Comparison of ENCODE assay signal across 8 cellular contexts in genomic region chr19:58400638-58400915, GRCh38. TPM values are rescaled to one million over a fixed set of nuclear protein-coding genes. Genes with fewer than 3 reads are reported as not detected.
A peak's percentile ranks its signal among the peaks of the same experiment; 100 is the strongest.
DNase-seq lines count a peak whose midpoint lies in the region; ATAC-seq and TF ChIP-seq lines count a peak whose summit lies in the region.

No MANE protein-coding gene starts in this region.

- intact Hi-C loops in body of pancreas (cut with DNase I): no loop called here

- no peak overlapping the region for H3K27ac Mint-ChIP-seq in activated naive CD4-positive, alpha-beta T cell treated with anti-CD3 and anti-CD28 coated beads, Interleukin-2, amount 10 ng/mL, durations not matched to agents 7 days and 5 days
- H3K27ac Mint-ChIP-seq in type B pancreatic cell: no peak overlapping the region

- peaks cover 40% of the 10 kb centered on the region for H3K27me3 Mint-ChIP-seq in activated naive CD4-positive, alpha-beta T cell treated with anti-CD3 and anti-CD28 coated beads, Interleukin-2, amount 10 ng/mL, durations not matched to agents 7 days and 5 days
- H3K27me3 Mint-ChIP-seq in type B pancreatic cell: peaks cover 18% of the 10 kb centered on the region

- no peaks in the 10 kb centered on the region for H3K27me3 ChIP-seq in body of pancreas
- H3K27me3 ChIP-seq in lung (ENCODE audit: control insufficient read depth, insufficient read depth): no peaks in the 10 kb centered on the region

- H3K36me3 ChIP-seq in body of pancreas (replicated peaks in 1 of 2; ENCODE audit: insufficient read depth in 1 of 2, low read depth in 2 of 2) (no peaks in the 10 kb centered on the region), lung (ENCODE audit: control insufficient read depth in 2 of 2, insufficient read depth in 2 of 2, low read length in 2 of 2) (no peaks in the 10 kb centered on the region)

- peaks cover 29% of the 10 kb centered on the region for H3K4me1 Mint-ChIP-seq in activated naive CD4-positive, alpha-beta T cell treated with anti-CD3 and anti-CD28 coated beads, Interleukin-2, amount 10 ng/mL, durations not matched to agents 7 days and 5 days
- peaks cover 11% of the 10 kb centered on the region for H3K4me1 Mint-ChIP-seq in type B pancreatic cell (ENCODE audit: unreplicated experiment)

- H3K36me3 Mint-ChIP-seq in activated naive CD4-positive, alpha-beta T cell treated with anti-CD3 and anti-CD28 coated beads, Interleukin-2, amount 10 ng/mL, durations not matched to agents 7 days and 5 days: peaks cover 5% of the 10 kb centered on the region
- peaks cover 3% of the 10 kb centered on the region for H3K36me3 Mint-ChIP-seq in type B pancreatic cell

- ATAC-seq in body of pancreas (no peak), lung (ENCODE audit: insufficient read depth, low FRiP score) (no peak), GM18502 (IDR thresholded peaks at IDR 0.05; ENCODE audit: poor library complexity, unreplicated experiment) (no peak)

- TF ChIP-seq POLR2A in body of pancreas (IDR thresholded peaks at IDR 0.05): no peak

- 26 to 50% methylated on average over 8 to 12 of the region's 12 CpGs for WGBS in body of pancreas, 2 donors
- WGBS in lung, 2 donors: 40 to 52% methylated on average over 12 of the region's 12 CpGs

- H3K4me3 ChIP-seq in body of pancreas: peak overlapping the region; percentile 2 to 13
- H3K4me3 ChIP-seq in lung: peak overlapping the region; percentile 51

- H3K4me1 ChIP-seq in body of pancreas (peaks cover 22% of the 10 kb centered on the region), lung (ENCODE audit: control insufficient read depth in 2 of 2, insufficient read depth in 2 of 2, low read length in 2 of 2) (peaks cover 0 to 19% of the 10 kb centered on the region in 2 donors)

- H3K9me3 Mint-ChIP-seq in activated naive CD4-positive, alpha-beta T cell treated with anti-CD3 and anti-CD28 coated beads, Interleukin-2, amount 10 ng/mL, durations not matched to agents 7 days and 5 days: no peaks in the 10 kb centered on the region
- H3K9me3 Mint-ChIP-seq in type B pancreatic cell: no peaks in the 10 kb centered on the region

- no peak overlapping the region for H3K27ac ChIP-seq in body of pancreas
- H3K27ac ChIP-seq in lung (ENCODE audit: low read depth in 1 of 2, low read length in 1 of 2): no peak overlapping the region

- CTCF ChIA-PET in activated naive CD4-positive, alpha-beta T cell treated with anti-CD3 and anti-CD28 coated beads, Interleukin-2, amount 10 ng/mL, durations not matched to agents 7 days and 5 days (lab: Charles Lee): interaction anchor here (1.0 kb wide), 1 partner anchor 113 kb away, joined by 3 read pairs; no protein-coding TSS in a partner anchor

- peak overlapping the region; percentile 92 for H3K4me3 Mint-ChIP-seq in activated naive CD4-positive, alpha-beta T cell treated with anti-CD3 and anti-CD28 coated beads, Interleukin-2, amount 10 ng/mL, durations not matched to agents 7 days and 5 days
- H3K4me3 Mint-ChIP-seq in type B pancreatic cell: peak overlapping the region; percentile 99

- no peak for DNase-seq in activated naive CD4-positive, alpha-beta T cell treated with anti-CD3 and anti-CD28 coated beads, Interleukin-2, amount 10 ng/mL, durations not matched to agents 7 days and 5 days
- no peak for DNase-seq in activated naive CD4-positive, alpha-beta T cell treated with Interleukin-2 at 50 U/mL for 16 hours
- DNase-seq in body of pancreas: no peak
- DNase-seq in lung (ENCODE audit: low spot score): no peak
- no peak for DNase-seq in type B pancreatic cell (ENCODE audit: extremely low spot score, unreplicated experiment)
- no peak for DNase-seq in effector CD4-positive, alpha-beta T cell
- no peak for DNase-seq in central memory CD4-positive, alpha-beta T cell

- H3K9me3 ChIP-seq in body of pancreas (no peaks in the 10 kb centered on the region), lung (ENCODE audit: control insufficient read depth in 2 of 2, insufficient read depth in 1 of 2, low read length in 1 of 2) (no peaks in the 10 kb centered on the region)

- TF ChIP-seq CTCF in body of pancreas (IDR thresholded peaks at IDR 0.05) (no peak), lung (IDR thresholded peaks at IDR 0.05; ENCODE audit: control extremely low read depth, extremely low read depth) (no peak), type B pancreatic cell (conservative IDR thresholded peaks at IDR 0.05) (no peak)

RNA-seq across cellular contexts. Expression of gene RNF225, which starts 5.1 kb away (rescaled TPM):
- total RNA-seq in body of pancreas (not detected), lung (1 to 10 TPM in 1 of 2 donors, under 1 TPM in 1; 0.26 to 1.5 TPM), type B pancreatic cell (ENCODE audit: low replicate concordance) (1.0 and 4.0 TPM in 2 replicates)
- polyA plus RNA-seq in lung: under 1 TPM in 1 of 2 donors, not detected in 1; 0.14 TPM

RNA-seq across cellular contexts. Expression of gene ZNF584, which starts 7.9 kb away (rescaled TPM):
- total RNA-seq in body of pancreas (10 to 100 TPM in 1 of 2 donors, 1 to 10 TPM in 1; 4.9 to 11.5 TPM), lung (10 to 100 TPM; 14.4 to 16.9 TPM), type B pancreatic cell (ENCODE audit: low replicate concordance) (10.1 and 18.2 TPM in 2 replicates)
- polyA plus RNA-seq in lung: 10 to 100 TPM in 1 of 2 donors, 1 to 10 TPM in 1; 6.0 to 13.1 TPM

RNA-seq across cellular contexts. Expression of gene RPS5, which starts 13.5 kb away (rescaled TPM):
- total RNA-seq in body of pancreas (1,000 to 10,000 TPM in 1 of 2 donors, 100 to 1,000 TPM in 1; 577 to 1,133 TPM), lung (1,000 to 10,000 TPM in 1 of 2 donors, 100 to 1,000 TPM in 1; 927 to 1,036 TPM), type B pancreatic cell (ENCODE audit: low replicate concordance) (1,320 and 1,324 TPM in 2 replicates)
- polyA plus RNA-seq in lung: 1,000 to 10,000 TPM; 1,145 to 1,802 TPM

RNA-seq across cellular contexts. Expression of gene ZNF837, which starts 19.7 kb away (rescaled TPM):
- total RNA-seq in body of pancreas (10 to 100 TPM in 1 of 2 donors, 1 to 10 TPM in 1; 7.3 to 15.2 TPM), lung (1 to 10 TPM; 2.5 to 3.2 TPM), type B pancreatic cell (ENCODE audit: low replicate concordance) (2.8 and 3.8 TPM in 2 replicates)
- 1 to 10 TPM; 1.7 to 2.9 TPM for polyA plus RNA-seq in lung

RNA-seq across cellular contexts. Expression of gene ZNF497, which starts 38.0 kb away (rescaled TPM):
- total RNA-seq in body of pancreas: 1 to 10 TPM; 4.6 to 4.7 TPM
- 1 to 10 TPM; 3.5 to 3.8 TPM for total RNA-seq in lung
- 1 to 10 TPM in 1 of 2 donors, under 1 TPM in 1; 0.97 to 1.3 TPM for polyA plus RNA-seq in lung
- 4.1 and 8.1 TPM in 2 replicates for total RNA-seq in type B pancreatic cell (ENCODE audit: low replicate concordance)
